ENCODE assay signal across 11 cellular contexts in genomic region chr20:63027425-63028389, GRCh38. TPM values are rescaled to one million over a fixed set of nuclear protein-coding genes. Genes with fewer than 3 reads are reported as not detected.
DNase-seq lines count a peak whose midpoint lies in the region.
"Had no signal": no experiment of that assay in that cellular context is flagged by ENCODE, and none has a peak within 500 bp of the region (broad histone marks: within the 10 kb centered on the region; RNA-seq: fewer than 3 reads in every experiment).

No MANE protein-coding gene starts in this region.

- H3K9ac ChIP-seq in BLaER1, result peak overlapping the region; percentile 58

- peak overlapping the region; percentile 95 for H3K4me2 ChIP-seq in BLaER1

- H3K4me1 ChIP-seq in BLaER1, result peaks cover 97% of the 10 kb centered on the region
- H3K4me1 ChIP-seq: adrenal gland had no signal

- H3K4me3 ChIP-seq in BLaER1 (peak overlapping the region; percentile 45), MG63 (no peak overlapping the region)
- H3K4me3 ChIP-seq: adrenal gland, stomach had no signal

- no peaks in the 10 kb centered on the region for H3K9me3 ChIP-seq in BLaER1
- H3K9me3 ChIP-seq in MG63, result no peaks in the 10 kb centered on the region
- H3K9me3 ChIP-seq: adrenal gland, stomach had no signal

- peaks cover 8% of the 10 kb centered on the region for H3K27me3 ChIP-seq in BLaER1
- H3K27me3 ChIP-seq in MG63, result peaks cover 49% of the 10 kb centered on the region

- DNase-seq in ELR (ENCODE audit: low read depth) (peak; percentile 23), NCI-H526 treated with DMSO at 0.1 percent for 48 hours (lab: John Stamatoyannopoulos, UW) (peak; percentile 83), iPS-NIHi11 (ENCODE audit: low spot score) (peak; percentile 74), MG63 (no peak), activated T-cell treated with anti-CD3 and anti-CD28 coated beads for 4 hours (no peak)
- no peak for DNase-seq in activated CD4-positive, alpha-beta T cell treated with anti-CD3 and anti-CD28 coated beads for 4 hours
- no peak for DNase-seq in stimulated activated CD4-positive, alpha-beta T cell treated with anti-CD3 and anti-CD28 coated beads, Interleukin-1b, Interleukin-23, amount 100 ng/mL, for 48 hours
- DNase-seq: adrenal gland, stomach had no signal

- 0 out of 2 replicates have a peak, but pooled peaks cover 8% of the 10 kb centered on the region for H4K20me1 ChIP-seq in BLaER1

- no peaks in the 10 kb centered on the region for H3K36me3 ChIP-seq in BLaER1
- no peaks in the 10 kb centered on the region for H3K36me3 ChIP-seq in MG63
- H3K36me3 ChIP-seq: adrenal gland, stomach had no signal

- peak overlapping the region; percentile 49 for H3K27ac ChIP-seq in BLaER1
- H3K27ac ChIP-seq: adrenal gland, stomach had no signal

RNA-seq across cellular contexts. Expression of gene BHLHE23, which starts 20.9 kb away (rescaled TPM):
- not detected in 2 replicates for total RNA-seq in MG63 (2014; rRNA removed; shearing (Covaris generic); ENCODE audit: low replicate concordance)
- total RNA-seq: adrenal gland; T-helper 1 cell treated with Interleukin-12 subunit alpha and Interleukin-12 subunit beta and Interleukin-4 antibody, amounts not matched to agents 30 ng/mL and 1 ng/mL, for 36 hours had no signal

Comparison
In these comparisons a context has a peak if more than half of its experiments do, and no peak if none do; other contexts are left out.
1. DNase-seq: peak in ELR (single experiment), NCI-H526 treated with DMSO at 0.1 percent for 48 hours (single experiment) and iPS-NIHi11 (single experiment); none in MG63 (single experiment), activated CD4-positive, alpha-beta T cell treated with anti-CD3 and anti-CD28 coated beads for 4 hours (0 of 2), stimulated activated CD4-positive, alpha-beta T cell treated with anti-CD3 and anti-CD28 coated beads, Interleukin-1b, Interleukin-23, amount 100 ng/mL, for 48 hours (single experiment) and activated T-cell treated with anti-CD3 and anti-CD28 coated beads for 4 hours (single experiment).